18 cellular contexts compared by ENCODE assay signal in the genomic region with DNA sequence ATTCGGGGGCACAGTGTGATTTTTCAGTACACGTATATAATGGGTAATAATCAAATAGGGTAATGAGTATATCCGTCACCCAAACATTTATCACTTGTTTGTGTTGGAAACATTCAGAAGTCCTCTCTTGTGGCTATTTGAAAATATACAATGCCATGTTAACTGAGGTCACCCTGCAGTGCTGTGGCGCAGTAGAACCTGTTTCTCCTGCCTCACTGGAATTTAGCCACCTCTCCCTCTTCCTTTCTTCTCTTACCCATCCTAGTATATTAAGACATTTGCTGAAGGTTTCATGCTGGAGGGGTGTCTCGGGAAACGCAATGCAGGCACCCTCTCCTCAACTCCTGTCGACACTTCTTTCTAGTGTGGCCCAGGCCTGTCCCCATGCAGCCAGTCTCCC.
DNase-seq lines count a peak whose midpoint lies in the region; ATAC-seq and TF ChIP-seq lines count a peak whose summit lies in the region.
"Had no signal": no experiment of that assay in that cellular context is flagged by ENCODE, and none has a peak within 500 bp of the region (broad histone marks: within the 10 kb centered on the region; RNA-seq: fewer than 3 reads in every experiment).

No MANE protein-coding gene starts in this region.

- no peak overlapping the region for H3K4me3 ChIP-seq in tibial artery
- H3K4me3 ChIP-seq: BLaER1, GM12878 had no signal

- peak overlapping the region; percentile 68 for H3K27ac Mint-ChIP-seq in type B pancreatic cell
- H3K27ac Mint-ChIP-seq: CD4-positive, alpha-beta T cell; CD8-positive, alpha-beta T cell had no signal

- H3K27me3 ChIP-seq in tibial artery = no peaks in the 10 kb centered on the region
- H3K27me3 ChIP-seq: BE2C, BLaER1 had no signal

- H3K4me3 Mint-ChIP-seq in type B pancreatic cell = peak overlapping the region; percentile 55
- H3K4me3 Mint-ChIP-seq: CD4-positive, alpha-beta T cell; CD8-positive, alpha-beta T cell had no signal

- H3K36me3 Mint-ChIP-seq in type B pancreatic cell = no peaks in the 10 kb centered on the region
- H3K36me3 Mint-ChIP-seq: CD8-positive, alpha-beta T cell had no signal

- intact Hi-C loops in tibial artery (cut with DNase I; ENCODE audit: low total_unique reads) = no loop called here

- no peaks in the 10 kb centered on the region for H3K36me3 ChIP-seq in tibial artery
- H3K36me3 ChIP-seq: BE2C, BLaER1 had no signal

- ATAC-seq in HG02678 (IDR thresholded peaks at IDR 0.05; ENCODE audit: unreplicated experiment) (no peak), HG03175 (IDR thresholded peaks at IDR 0.05; ENCODE audit: unreplicated experiment) (no peak)
- ATAC-seq: CD8-positive, alpha-beta T cell; GM12878 had no signal

- H3K4me1 ChIP-seq in tibial artery = no peaks in the 10 kb centered on the region
- H3K4me1 ChIP-seq: BE2C, Caco-2 had no signal

- peaks cover 10% of the 10 kb centered on the region for H3K4me1 Mint-ChIP-seq in type B pancreatic cell (ENCODE audit: unreplicated experiment)

- peak; percentile 35 for DNase-seq in ELF-1 (ENCODE audit: low read depth, low spot score)
- no peak for DNase-seq in type B pancreatic cell (ENCODE audit: extremely low spot score, unreplicated experiment)
- DNase-seq in tibial artery = no peak
- DNase-seq: 8988T; ACHN; BE2C; C1 segment of cervical spinal cord; Caco-2; Calu3; CD4-positive, alpha-beta T cell; CD8-positive, alpha-beta T cell; DMS79 treated with DMSO at 0.1 percent for 48 hours; GDM1 had no signal

- peaks cover 11% of the 10 kb centered on the region for H3K27me3 Mint-ChIP-seq in type B pancreatic cell

- no peak for TF ChIP-seq CTCF in VCaP (conservative IDR thresholded peaks at IDR 0.05)
- no peak for TF ChIP-seq CTCF in type B pancreatic cell (conservative IDR thresholded peaks at IDR 0.05)
- TF ChIP-seq CTCF in tibial artery (IDR thresholded peaks at IDR 0.05) = no peak

- H3K9me3 ChIP-seq in tibial artery = no peaks in the 10 kb centered on the region
- H3K9me3 ChIP-seq: BE2C, Caco-2 had no signal

- H3K27ac ChIP-seq in VCaP = peak overlapping the region; percentile 56
- no peak overlapping the region for H3K27ac ChIP-seq in tibial artery
- H3K27ac ChIP-seq: BLaER1 had no signal

- peaks cover 9% of the 10 kb centered on the region for H3K9me3 Mint-ChIP-seq in type B pancreatic cell
